ENCODE assay signal across 13 cellular contexts in genomic region chr1:1538989-1539309, GRCh38. TPM values are rescaled to one million over a fixed set of nuclear protein-coding genes. Genes with fewer than 3 reads are reported as not detected.
A peak's percentile ranks its signal among the peaks of the same experiment; 100 is the strongest.
DNase-seq lines count a peak whose midpoint lies in the region; ATAC-seq and TF ChIP-seq lines count a peak whose summit lies in the region.
"Had no signal": no experiment of that assay in that cellular context is flagged by ENCODE, and none has a peak within 500 bp of the region (broad histone marks: within the 10 kb centered on the region; RNA-seq: fewer than 3 reads in every experiment).

No MANE protein-coding gene starts in this region.

- no peaks in the 10 kb centered on the region for H3K4me1 Mint-ChIP-seq in MCF 10A (ENCODE audit: insufficient read depth, unreplicated experiment)

- TF ChIP-seq CTCF in breast epithelium (IDR thresholded peaks at IDR 0.05): no peak
- TF ChIP-seq CTCF in MCF 10A (IDR thresholded peaks at IDR 0.05; ENCODE audit: unreplicated experiment): no peak
- TF ChIP-seq CTCF in transverse colon (IDR thresholded peaks at IDR 0.05): no peak

- CTCF ChIA-PET in MCF 10A (lab: Yijun Ruan, JAX): interaction anchor here (0.6 kb wide), 1 partner anchor 366 kb away, joined by 4 read pairs; no protein-coding TSS in a partner anchor

- no peak overlapping the region for H3K4me3 Mint-ChIP-seq in MCF 10A (ENCODE audit: unreplicated experiment)
- H3K4me3 Mint-ChIP-seq: activated CD4-positive, alpha-beta T cell treated with anti-CD3 and anti-CD28 coated beads, Interleukin-2, amount 10 ng/mL, durations not matched to agents 7 days and 5 days had no signal

- in situ Hi-C loops in transverse colon (cut with MboI; ENCODE audit: low pct_ligation_motif_present in 1 of 4, low pct_unique_long_range_greater_than_20kb in 1 of 4, low sequenced_read_pairs in 3 of 4): no loop called here

- TF ChIP-seq POLR2A in breast epithelium (IDR thresholded peaks at IDR 0.05): no peak
- no peak for TF ChIP-seq POLR2A in transverse colon (IDR thresholded peaks at IDR 0.05)

- POLR2A ChIA-PET in MCF 10A (lab: Yijun Ruan, JAX): no interaction called here

- H3K9me3 Mint-ChIP-seq in MCF 10A (ENCODE audit: unreplicated experiment): no peaks in the 10 kb centered on the region
- H3K9me3 Mint-ChIP-seq: activated CD4-positive, alpha-beta T cell treated with anti-CD3 and anti-CD28 coated beads, Interleukin-2, amount 10 ng/mL, durations not matched to agents 7 days and 5 days; activated naive CD4-positive, alpha-beta T cell treated with anti-CD3 and anti-CD28 coated beads, Interleukin-2, amount 10 ng/mL, durations not matched to agents 7 days and 5 days had no signal

- no peak for DNase-seq in breast epithelium (ENCODE audit: low spot score in 2 of 2)
- DNase-seq in MCF 10A (ENCODE audit: unreplicated experiment): no peak
- no peak for DNase-seq in transverse colon
- DNase-seq in NCI-H187 (lab: John Stamatoyannopoulos, UW): no peak
- DNase-seq in LoVo (ENCODE audit: low spot score): no peak
- DNase-seq: activated CD4-positive, alpha-beta T cell treated with anti-CD3 and anti-CD28 coated beads, Interleukin-2, amount 10 ng/mL, durations not matched to agents 7 days and 5 days; activated naive CD4-positive, alpha-beta T cell treated with anti-CD3 and anti-CD28 coated beads, Interleukin-2, amount 10 ng/mL, durations not matched to agents 7 days and 5 days; mammary epithelial cell; stimulated activated naive CD4-positive, alpha-beta T cell had no signal

- H3K9ac ChIP-seq in muscle layer of colon (ENCODE audit: low read length): no peak overlapping the region

- peaks cover 0 to 14% of the 10 kb centered on the region in 2 donors for H3K4me1 ChIP-seq in breast epithelium
- H3K4me1 ChIP-seq in ectodermal cell (ENCODE audit: control insufficient read depth, insufficient read depth, low read length): peaks cover 7% of the 10 kb centered on the region
- H3K4me1 ChIP-seq in muscle layer of colon (ENCODE audit: insufficient read depth, low read length): peaks cover 11% of the 10 kb centered on the region
- H3K4me1 ChIP-seq in transverse colon: peaks cover 5 to 19% (median 12%) of the 10 kb centered on the region in 4 donors
- H3K4me1 ChIP-seq: SJSA1 had no signal

- no peak for ATAC-seq in GM21737 (IDR thresholded peaks at IDR 0.05; ENCODE audit: unreplicated experiment)

- H3K27ac Mint-ChIP-seq in MCF 10A (ENCODE audit: low read depth, unreplicated experiment): no peak overlapping the region
- H3K27ac Mint-ChIP-seq: activated CD4-positive, alpha-beta T cell treated with anti-CD3 and anti-CD28 coated beads, Interleukin-2, amount 10 ng/mL, durations not matched to agents 7 days and 5 days; activated naive CD4-positive, alpha-beta T cell treated with anti-CD3 and anti-CD28 coated beads, Interleukin-2, amount 10 ng/mL, durations not matched to agents 7 days and 5 days had no signal

- no peak for TF ChIP-seq EP300 in transverse colon (IDR thresholded peaks at IDR 0.05; ENCODE audit: low read depth)

- H3K9me3 ChIP-seq in breast epithelium (no peaks in the 10 kb centered on the region), ectodermal cell (ENCODE audit: control insufficient read depth, low read length) (no peaks in the 10 kb centered on the region), muscle layer of colon (ENCODE audit: low read length) (no peaks in the 10 kb centered on the region), transverse colon (no peaks in the 10 kb centered on the region)
- H3K9me3 ChIP-seq: SJSA1 had no signal

- H3K4me3 ChIP-seq in breast epithelium (peak overlapping the region; percentile 55 to 90 (median 68)), ectodermal cell (ENCODE audit: insufficient read depth, low read depth, low read length) (peak overlapping the region; percentile 52), muscle layer of colon (ENCODE audit: low read depth in 1 of 2, low read length in 2 of 2) (peak overlapping the region in 1 of 2 donors; percentile 55), transverse colon (peak overlapping the region in 2 of 4 donors; percentile 47 to 54)
- H3K4me3 ChIP-seq: SJSA1 had no signal

- no TSS peak for BruUV-seq in MCF 10A (replicated peaks; lab: Mats Ljungman, UMichigan)

- WGBS in ectodermal cell, 2 experiments: 87 to 90% methylated on average over 18 of the region's 18 CpGs
- 85 to 88% methylated on average over 6 to 18 of the region's 18 CpGs for WGBS in transverse colon (ENCODE audit: low coverage in 1 of 2), 2 donors

- H3K27ac ChIP-seq in breast epithelium: peak overlapping the region in 1 of 2 donors; percentile 86
- H3K27ac ChIP-seq in ectodermal cell (ENCODE audit: insufficient read depth, low read depth, low read length, poor library complexity, severe bottlenecking): no peak overlapping the region
- peak overlapping the region; percentile 44 for H3K27ac ChIP-seq in muscle layer of colon (ENCODE audit: low read depth, low read length)
- H3K27ac ChIP-seq in transverse colon: peak overlapping the region in 3 of 4 donors; percentile 37 to 86 (median 75)
- H3K27ac ChIP-seq: SJSA1 had no signal

- H3K27me3 ChIP-seq in breast epithelium (no peaks in the 10 kb centered on the region), ectodermal cell (ENCODE audit: control insufficient read depth, insufficient read depth, low read length, poor library complexity, severe bottlenecking) (no peaks in the 10 kb centered on the region), muscle layer of colon (ENCODE audit: control insufficient read depth in 1 of 2, insufficient read depth in 2 of 2, low read length in 2 of 2) (no peaks in the 10 kb centered on the region), transverse colon (peaks cover 9% of the 10 kb centered on the region)
- H3K27me3 ChIP-seq: SJSA1 had no signal

- peaks cover 28% of the 10 kb centered on the region for H3K36me3 Mint-ChIP-seq in MCF 10A (ENCODE audit: insufficient read depth, unreplicated experiment)

- intact Hi-C loops in breast epithelium (cut with DNase I; ENCODE audit: low total_unique reads): no loop called here
- intact Hi-C loops in MCF 10A (cut with micrococcal nuclease): no loop called here
- intact Hi-C loops in transverse colon (cut with DNase I; ENCODE audit: low total_unique reads): no loop called here

- H3K27me3 Mint-ChIP-seq in MCF 10A (ENCODE audit: insufficient read depth, unreplicated experiment): no peaks in the 10 kb centered on the region
- H3K27me3 Mint-ChIP-seq: activated CD4-positive, alpha-beta T cell treated with anti-CD3 and anti-CD28 coated beads, Interleukin-2, amount 10 ng/mL, durations not matched to agents 7 days and 5 days had no signal

- H3K36me3 ChIP-seq in breast epithelium (no peaks in the 10 kb centered on the region), ectodermal cell (ENCODE audit: control insufficient read depth, insufficient read depth, low read length) (peaks cover 8% of the 10 kb centered on the region), muscle layer of colon (ENCODE audit: insufficient read depth, low read length) (no peaks in the 10 kb centered on the region), transverse colon (no peaks in the 10 kb centered on the region)

RNA-seq across cellular contexts. Expression of gene TMEM240, which starts 1.5 kb away (rescaled TPM):
- total RNA-seq in breast epithelium (1 to 10 TPM; 3.5 to 8.8 (median 3.8) TPM), MCF 10A (2022) (3.6 and 5.5 TPM in 2 replicates), transverse colon (10 to 100 TPM in 1 of 4 donors, 1 to 10 TPM in 2, not detected in 1; 3.8 to 27.3 (median 4.2) TPM)
- 11.1 TPM for polyA plus RNA-seq in ectodermal cell (2013, experiment 1 of 4)
- polyA plus RNA-seq in ectodermal cell (2013, experiment 2 of 4): 11.7 TPM
- polyA plus RNA-seq in ectodermal cell (2013, experiment 3 of 4): 9.7 TPM
- polyA plus RNA-seq in ectodermal cell (2013, experiment 4 of 4): 13.0 TPM

RNA-seq across cellular contexts. Expression of gene ATAD3A, which starts 27.0 kb away (rescaled TPM):
- 10 to 100 TPM; 14.9 to 22.3 (median 15.5) TPM for total RNA-seq in breast epithelium
- total RNA-seq in MCF 10A (2022): 43.1 and 63.2 TPM in 2 replicates
- 43.1 TPM for polyA plus RNA-seq in ectodermal cell (2013, experiment 1 of 4)
- polyA plus RNA-seq in ectodermal cell (2013, experiment 2 of 4): 44.7 TPM
- 27.0 TPM for polyA plus RNA-seq in ectodermal cell (2013, experiment 3 of 4)
- 29.8 TPM for polyA plus RNA-seq in ectodermal cell (2013, experiment 4 of 4)
- 10 to 100 TPM; 14.6 to 34.4 (median 20.4) TPM for total RNA-seq in transverse colon

RNA-seq across cellular contexts. Expression of gene SSU72, which starts 35.7 kb away (rescaled TPM):
- total RNA-seq in breast epithelium (100 to 1,000 TPM; 100 to 125 (median 114) TPM), MCF 10A (2022) (97.4 and 104 TPM in 2 replicates), transverse colon (100 to 1,000 TPM in 3 of 4 donors, 10 to 100 TPM in 1; 95.0 to 162 (median 136) TPM)
- polyA plus RNA-seq in ectodermal cell (2013, experiment 1 of 4): 161 TPM
- 152 TPM for polyA plus RNA-seq in ectodermal cell (2013, experiment 2 of 4)
- 140 TPM for polyA plus RNA-seq in ectodermal cell (2013, experiment 3 of 4)
- 158 TPM for polyA plus RNA-seq in ectodermal cell (2013, experiment 4 of 4)
